In the genomic region with DNA sequence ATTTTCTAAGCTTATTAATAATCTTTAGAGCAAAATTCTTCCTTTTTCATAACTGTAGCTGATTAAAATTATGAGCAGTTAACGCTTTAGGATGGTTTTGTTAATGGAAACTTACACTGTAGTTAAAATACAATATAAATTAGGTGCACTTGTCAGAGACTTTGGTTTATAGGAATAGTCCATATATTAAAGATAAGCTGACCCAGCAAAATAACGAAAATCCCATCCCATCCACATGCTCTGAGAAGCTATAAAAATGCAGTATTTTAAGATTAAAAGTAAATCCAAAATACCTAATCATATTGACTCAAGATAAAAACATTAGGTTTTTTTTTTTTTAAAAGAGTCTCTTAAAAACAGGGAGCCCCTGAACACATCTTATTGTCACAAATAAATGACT, we compare ENCODE assay signal across 2 cellular contexts.
TF ChIP-seq lines count a peak whose summit lies in the region.

No MANE protein-coding gene starts in this region.

TF ChIP-seq in A549, 52 proteins besides CTCF, POLR2A, EP300 and RAD21:
- TF ChIP-seq HEYL (CRISPR knock-in tag; IDR thresholded peaks at IDR 0.05) (no peak), MAFK (IDR thresholded peaks at IDR 0.05; ENCODE audit: partially characterized antibody) (peak; percentile 87), KDM1A (IDR thresholded peaks at IDR 0.05; ENCODE audit: low read depth) (no peak)

TF ChIP-seq in H1, 55 proteins besides CTCF, POLR2A, EP300 and RAD21:
- TF ChIP-seq RXRA (IDR thresholded peaks at IDR 0.05; ENCODE audit: insufficient read depth, low read depth, low read length) = no peak
- TF ChIP-seq MAFK (IDR thresholded peaks at IDR 0.05; ENCODE audit: low read depth, low read length) = peak; percentile 36; the same call in 1 of the 2 replicates
TF ChIP-seq in H1: peak in this region for 1.
